Comparison of ENCODE assay signal across 27 cellular contexts in the genomic region with DNA sequence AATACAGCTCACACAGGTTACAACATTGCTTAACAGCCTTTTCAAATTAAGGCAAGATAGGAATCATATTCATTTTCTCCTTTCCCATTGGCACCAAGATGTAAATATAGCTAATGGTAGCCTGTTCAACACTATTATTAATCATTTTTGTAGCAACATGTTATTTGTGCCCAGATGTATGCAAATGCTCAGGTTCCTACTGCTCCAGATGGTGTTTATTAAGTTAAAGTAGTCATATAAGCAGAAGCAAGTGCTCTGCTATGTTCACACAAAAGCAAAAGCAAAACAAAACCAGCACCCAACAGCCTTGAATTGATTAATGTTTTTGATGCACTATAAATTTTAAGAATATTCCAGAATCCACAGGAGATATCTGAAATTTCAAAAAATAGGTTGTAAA.
"Had no signal": no experiment of that assay in that cellular context is flagged by ENCODE, and none has a peak within 500 bp of the region (broad histone marks: within the 10 kb centered on the region; RNA-seq: fewer than 3 reads in every experiment).

No MANE protein-coding gene starts in this region.

- H3K4me1 ChIP-seq: SJCRH30 had no signal

- H3K9me3 ChIP-seq: SJCRH30 had no signal

- H3K36me3 ChIP-seq: SJCRH30 had no signal

- ATAC-seq: activated T-cell treated with anti-CD3 and anti-CD28 coated beads, Interleukin-2, amount 50 U/mL, for 72 hours; Panc1; Right ventricle myocardium inferior had no signal

- H3K27me3 ChIP-seq: SJCRH30 had no signal

- H3K27ac ChIP-seq: coronary artery, SJCRH30, VCaP had no signal

- DNase-seq: activated CD4-positive, alpha-beta memory T cell treated with anti-CD3 and anti-CD28 coated beads, Interleukin-2, amount 10 ng/mL, durations not matched to agents 7 days and 5 days; activated CD4-positive, alpha-beta T cell treated with anti-CD3 and anti-CD28 coated beads, Interleukin-2, amount 50 U/mL, for 1 hour; activated CD4-positive, CD25-positive, alpha-beta regulatory T cell; activated gamma-delta T cell treated with Interleukin-2 at 50 U/mL for 16 hours; activated naive CD4-positive, alpha-beta T cell treated with anti-CD3 and anti-CD28 coated beads, Interleukin-2, amount 10 ng/mL, durations not matched to agents 7 days and 5 days; activated naive CD8-positive, alpha-beta T cell treated with anti-CD3 and anti-CD28 coated beads for 36 hours; activated T-cell treated with anti-CD3 and anti-CD28 coated beads for 4 hours; activated T-cell treated with anti-CD3 and anti-CD28 coated beads, Interleukin-2, amount 50 U/mL, for 72 hours; aorta; central memory CD4-positive, alpha-beta T cell; Kasumi-1; KBM-7; NCI-H1048; NCI-H146; NCI-H2029; NCI-H2107; NCI-H524 treated with DMSO at 0.1 percent for 48 hours; NCI-H82; NK-92 treated with Interleukin-12 subunit alpha and Interleukin-12 subunit beta, amount 100 ng/mL, for 24 hours; OCI-M1; RPMI8226; SJCRH30; T-helper 1 cell had no signal

- H3K4me3 ChIP-seq: coronary artery, SJCRH30 had no signal
